Comparison of ENCODE assay signal across 8 cellular contexts in genomic region chr1:160830321-160831153, GRCh38.
DNase-seq lines count a peak whose midpoint lies in the region; ATAC-seq lines count a peak whose summit lies in the region.

No MANE protein-coding gene starts in this region.

- peaks cover 52% of the 10 kb centered on the region for H3K4me1 Mint-ChIP-seq in central memory CD8-positive, alpha-beta T cell

- peak; percentile 67 for ATAC-seq in central memory CD8-positive, alpha-beta T cell (replicated peaks; ENCODE audit: extremely low read depth, poor library complexity, severe bottlenecking)
- ATAC-seq in HG03378 (IDR thresholded peaks at IDR 0.05; ENCODE audit: unreplicated experiment): no peak

- H3K27me3 Mint-ChIP-seq in central memory CD8-positive, alpha-beta T cell: no peaks in the 10 kb centered on the region

- peak; percentile 45 for DNase-seq in NK-92 treated with Interleukin-12 subunit alpha and Interleukin-12 subunit beta, amount 100 ng/mL, for 24 hours (lab: John Stamatoyannopoulos, UW)
- DNase-seq in NK-92 (lab: John Stamatoyannopoulos, UW; ENCODE audit: unreplicated experiment) (no peak), NCI-H1048 (lab: John Stamatoyannopoulos, UW) (peak; percentile 37), medulla oblongata (ENCODE audit: extremely low spot score) (peak; percentile 25)
- DNase-seq in activated CD4-positive, CD25-positive, alpha-beta regulatory T cell treated with anti-CD3 and anti-CD28 coated beads, Interleukin-2, amount 50 U/mL, for 72 hours: peak; percentile 66
- DNase-seq in central memory CD8-positive, alpha-beta T cell (ENCODE audit: low spot score in 2 of 2): peak; percentile 38 to 52
- DNase-seq in stimulated activated CD8-positive, alpha-beta memory T cell treated with anti-CD3 and anti-CD28 coated beads, Interleukin-7, amount 100 ng/mL, for 1 hour (ENCODE audit: low read depth in 2 of 2): peak; percentile 47 to 72

- no peak overlapping the region for H3K4me3 Mint-ChIP-seq in central memory CD8-positive, alpha-beta T cell

- H3K36me3 Mint-ChIP-seq in central memory CD8-positive, alpha-beta T cell (ENCODE audit: insufficient read depth): peaks cover 62% of the 10 kb centered on the region

- H3K9me3 Mint-ChIP-seq in central memory CD8-positive, alpha-beta T cell: no peaks in the 10 kb centered on the region

- H3K27ac Mint-ChIP-seq in central memory CD8-positive, alpha-beta T cell (ENCODE audit: low read depth): peak overlapping the region; percentile 62
